8 cellular contexts compared by ENCODE assay signal in genomic region chr1:155206891-155207577, GRCh38. TPM values are rescaled to one million over a fixed set of nuclear protein-coding genes. Genes with fewer than 3 reads are reported as not detected.
DNase-seq lines count a peak whose midpoint lies in the region; ATAC-seq and TF ChIP-seq lines count a peak whose summit lies in the region.

No MANE protein-coding gene starts in this region.

- H3K4me3 Mint-ChIP-seq in type B pancreatic cell: peak overlapping the region; percentile 84

- peaks cover 20% of the 10 kb centered on the region for H3K4me1 ChIP-seq in cardiac muscle cell (ENCODE audit: low read depth)

- H3F3A ChIP-seq in SU-DHL-6 (ENCODE audit: insufficient read depth): peaks cover 14% of the 10 kb centered on the region

- no peaks in the 10 kb centered on the region for H3K27me3 ChIP-seq in SU-DHL-6 (ENCODE audit: low read length)
- no peaks in the 10 kb centered on the region for H3K27me3 ChIP-seq in cardiac muscle cell

- peak; percentile 32 for DNase-seq in NCI-H1417 treated with DMSO at 0.1 percent for 48 hours (lab: John Stamatoyannopoulos, UW)
- peak; percentile 86 for DNase-seq in activated naive CD8-positive, alpha-beta T cell treated with anti-CD3 and anti-CD28 coated beads, Interleukin-2, amount 50 U/mL, for 16 hours (ENCODE audit: low read depth, low spot score)
- peak; percentile 79 to 84 for DNase-seq in cardiac muscle cell (ENCODE audit: low read depth in 1 of 2, low spot score in 1 of 2)
- DNase-seq in posterior cingulate gyrus: peak; percentile 69 to 96 (median 85)
- DNase-seq in type B pancreatic cell (ENCODE audit: extremely low spot score, unreplicated experiment): peak; percentile 88

- TF ChIP-seq CTCF in GM12801 (IDR thresholded peaks at IDR 0.05; ENCODE audit: extremely low read depth, insufficient read length) (peak; percentile 30), SU-DHL-6 (IDR thresholded peaks at IDR 0.05; ENCODE audit: insufficient read depth, low read length, poor library complexity, severe bottlenecking) (peak; percentile 66), cardiac muscle cell (IDR thresholded peaks at IDR 0.05; ENCODE audit: low read depth, low read length) (peak; percentile 85), type B pancreatic cell (conservative IDR thresholded peaks at IDR 0.05) (peak; percentile 90)

- H3K79me2 ChIP-seq in SU-DHL-6 (ENCODE audit: insufficient read depth, low read length): no peaks in the 10 kb centered on the region

- peak overlapping the region; percentile 93 for H3K27ac Mint-ChIP-seq in type B pancreatic cell

- H3K36me3 ChIP-seq in SU-DHL-6 (ENCODE audit: low read length) (no peaks in the 10 kb centered on the region), cardiac muscle cell (no peaks in the 10 kb centered on the region)

- no peaks in the 10 kb centered on the region for H3K9me2 ChIP-seq in SU-DHL-6 (replicated peaks; ENCODE audit: insufficient read depth, low read length)

- intact Hi-C loops in posterior cingulate gyrus (cut with DNase I): loop anchor here (5.0 kb wide), 1 partner anchor 35 kb away; a partner anchor contains a TSS

- H3K27ac ChIP-seq in SU-DHL-6 (ENCODE audit: low read depth, low read length): 0 out of 2 replicates have a peak overlapping the region, but pooled peaks have one; percentile 0
- H3K27ac ChIP-seq in cardiac muscle cell: peak overlapping the region; percentile 97

- H2AFZ ChIP-seq in SU-DHL-6 (ENCODE audit: low read depth, low read length, severe bottlenecking): no peak overlapping the region

- peak overlapping the region; percentile 13 for H3K4me2 ChIP-seq in SU-DHL-6 (ENCODE audit: low read depth, low read length, poor library complexity, severe bottlenecking)

- H3K9me3 ChIP-seq in SU-DHL-6 (ENCODE audit: insufficient read depth, low read length) (no peaks in the 10 kb centered on the region), cardiac muscle cell (ENCODE audit: low read depth) (no peaks in the 10 kb centered on the region)

- ATAC-seq in HG02938 (IDR thresholded peaks at IDR 0.05; ENCODE audit: unreplicated experiment): no peak

- 0 out of 2 replicates have a peak overlapping the region, but pooled peaks have one; percentile 13 for H3K9ac ChIP-seq in SU-DHL-6 (ENCODE audit: low read length)

- H4K20me1 ChIP-seq in SU-DHL-6 (ENCODE audit: low read depth, low read length): no peaks in the 10 kb centered on the region

- H3K27me3 Mint-ChIP-seq in type B pancreatic cell: no peaks in the 10 kb centered on the region

- H3K4me3 ChIP-seq in SU-DHL-6 (ENCODE audit: insufficient read depth, low read length, poor library complexity, severe bottlenecking) (no peak overlapping the region), cardiac muscle cell (no peak overlapping the region)

- no peaks in the 10 kb centered on the region for H3K36me3 Mint-ChIP-seq in type B pancreatic cell

- H3K9me3 Mint-ChIP-seq in type B pancreatic cell: no peaks in the 10 kb centered on the region

- peaks cover 17% of the 10 kb centered on the region for H3K4me1 Mint-ChIP-seq in type B pancreatic cell (ENCODE audit: unreplicated experiment)

RNA-seq across cellular contexts. Expression of gene THBS3, which starts 0.7 kb away (rescaled TPM):
- total RNA-seq in cardiac muscle cell (10.8 and 14.2 TPM in 2 replicates), type B pancreatic cell (ENCODE audit: low replicate concordance) (23.2 and 28.0 TPM in 2 replicates)
- polyA plus RNA-seq in cardiac muscle cell: 9.4 and 15.1 TPM in 2 replicates

RNA-seq across cellular contexts. Expression of gene MTX1, which starts 1.5 kb away (rescaled TPM):
- total RNA-seq in cardiac muscle cell (24.7 and 45.0 TPM in 2 replicates), type B pancreatic cell (ENCODE audit: low replicate concordance) (34.0 and 44.2 TPM in 2 replicates)
- polyA plus RNA-seq in cardiac muscle cell: 31.9 and 50.2 TPM in 2 replicates

RNA-seq across cellular contexts. Expression of gene TRIM46, which starts 33.4 kb away (rescaled TPM):
- total RNA-seq in cardiac muscle cell: 3.6 and 5.4 TPM in 2 replicates
- polyA plus RNA-seq in cardiac muscle cell: 2.9 and 3.2 TPM in 2 replicates
- 2.0 and 8.1 TPM in 2 replicates for total RNA-seq in type B pancreatic cell (ENCODE audit: low replicate concordance)

RNA-seq across cellular contexts. Expression of gene KRTCAP2, which starts 33.9 kb away (rescaled TPM):
- total RNA-seq in cardiac muscle cell (122 and 124 TPM in 2 replicates), type B pancreatic cell (ENCODE audit: low replicate concordance) (173 and 179 TPM in 2 replicates)
- polyA plus RNA-seq in cardiac muscle cell: 357 and 428 TPM in 2 replicates

RNA-seq across cellular contexts. Expression of gene ENTREP3, which starts 48.2 kb away (rescaled TPM):
- 39.5 and 46.2 TPM in 2 replicates for total RNA-seq in cardiac muscle cell
- polyA plus RNA-seq in cardiac muscle cell: 42.0 and 59.2 TPM in 2 replicates
- 37.4 and 55.7 TPM in 2 replicates for total RNA-seq in type B pancreatic cell (ENCODE audit: low replicate concordance)

Comparison
In these comparisons a context has a peak if more than half of its experiments do, and no peak if none do; other contexts are left out.
1. CTCF ChIP-seq: peak in every context shown above with its lines; median percentile 90 in type B pancreatic cell; 85 in cardiac muscle cell; 66 in SU-DHL-6; 30 in GM12801.
2. DNase-seq: peak in every context shown above with its lines; median percentile 88 in type B pancreatic cell; 86 in activated naive CD8-positive, alpha-beta T cell treated with anti-CD3 and anti-CD28 coated beads, Interleukin-2, amount 50 U/mL, for 16 hours; 85 in posterior cingulate gyrus; 82 in cardiac muscle cell; 32 in NCI-H1417 treated with DMSO at 0.1 percent for 48 hours.